In the genomic region with DNA sequence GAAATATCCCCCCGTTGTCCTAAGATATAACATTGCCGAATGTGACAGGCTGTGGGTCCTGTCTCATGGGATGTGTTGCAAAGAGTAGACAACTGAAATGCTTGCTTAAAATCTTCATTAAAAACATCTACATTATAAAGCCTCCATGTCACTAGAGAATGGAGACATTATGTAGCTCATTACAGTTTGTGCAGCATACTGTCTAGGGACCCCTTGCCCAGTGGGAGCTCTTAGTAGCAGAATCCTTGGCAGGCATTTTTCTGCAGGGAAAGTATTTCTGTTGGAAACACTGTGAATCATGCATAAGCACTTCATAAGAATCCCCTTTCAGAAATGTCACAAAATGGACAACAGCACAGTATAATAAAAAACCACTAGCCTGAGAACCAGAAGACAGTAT, we compare ENCODE assay signal across 25 cellular contexts.
"Had no signal": no experiment of that assay in that cellular context is flagged by ENCODE, and none has a peak within 500 bp of the region (broad histone marks: within the 10 kb centered on the region; RNA-seq: fewer than 3 reads in every experiment).

No MANE protein-coding gene starts in this region.

- H3K4me1 ChIP-seq: esophagus muscularis mucosa, gastroesophageal sphincter, lower lobe of right lung, pancreas, thyroid gland, upper lobe of left lung, uterus had no signal

- ATAC-seq: effector memory CD8-positive, alpha-beta T cell; gastroesophageal sphincter; left cardiac atrium; lower lobe of right lung; pancreas; right cardiac atrium had no signal

- H3K4me1 Mint-ChIP-seq: immature natural killer cell, memory B cell, naive B cell had no signal

- H3K4me3 ChIP-seq: esophagus muscularis mucosa, gastroesophageal sphincter, left ventricle myocardium inferior, lower lobe of right lung, pancreas, thyroid gland, upper lobe of left lung, uterus had no signal

- DNase-seq: effector memory CD8-positive, alpha-beta T cell; immature natural killer cell; left cardiac atrium; left ventricle myocardium inferior; lower lobe of right lung; midbrain; naive B cell; occipital lobe; pancreas; right cardiac atrium; small intestine; stimulated activated CD4-positive, alpha-beta T cell treated with anti-CD3 and anti-CD28 coated beads, Interleukin-12 subunit alpha, Interleukin-12 subunit beta, amount 100 ng/mL, for 4 hours; stimulated activated naive CD4-positive, alpha-beta T cell treated with Interleukin-2 at 50 U/mL for 16 hours; thyroid gland; upper lobe of left lung; uterus had no signal

- H3K36me3 ChIP-seq: esophagus muscularis mucosa, gastroesophageal sphincter, left ventricle myocardium inferior, lower lobe of right lung, pancreas, thyroid gland, upper lobe of left lung, uterus had no signal

- H3K27ac Mint-ChIP-seq: dendritic cell treated with granulocyte-macrophage colony-stimulating factor and Interleukin-4, amounts not matched to agents 40 ng/mL and 50 ng/mL, for 4 days; effector memory CD8-positive, alpha-beta T cell; immature natural killer cell; memory B cell; naive B cell; progenitor cell of endocrine pancreas had no signal

- H3K27ac ChIP-seq: epithelial cell of prostate, esophagus muscularis mucosa, gastroesophageal sphincter, left ventricle myocardium inferior, lower lobe of right lung, pancreas, thyroid gland, upper lobe of left lung, uterus had no signal

- H3K27me3 ChIP-seq: esophagus muscularis mucosa, gastroesophageal sphincter, pancreas, thyroid gland, upper lobe of left lung, uterus had no signal

- H3K9me3 ChIP-seq: esophagus muscularis mucosa, gastroesophageal sphincter, left ventricle myocardium inferior, lower lobe of right lung, pancreas, thyroid gland, upper lobe of left lung, uterus had no signal

- H3K36me3 Mint-ChIP-seq: immature natural killer cell, memory B cell, naive B cell had no signal

- FAIRE-seq: colon, keratinocyte, pancreas, small intestine had no signal

- H3K4me3 Mint-ChIP-seq: dendritic cell treated with granulocyte-macrophage colony-stimulating factor and Interleukin-4, amounts not matched to agents 40 ng/mL and 50 ng/mL, for 4 days; effector memory CD8-positive, alpha-beta T cell; immature natural killer cell; memory B cell; naive B cell; neural crest cell had no signal

- H3K27me3 Mint-ChIP-seq: dendritic cell treated with granulocyte-macrophage colony-stimulating factor and Interleukin-4, amounts not matched to agents 40 ng/mL and 50 ng/mL, for 4 days; effector memory CD8-positive, alpha-beta T cell; memory B cell; naive B cell; progenitor cell of endocrine pancreas had no signal
